In the genomic region with DNA sequence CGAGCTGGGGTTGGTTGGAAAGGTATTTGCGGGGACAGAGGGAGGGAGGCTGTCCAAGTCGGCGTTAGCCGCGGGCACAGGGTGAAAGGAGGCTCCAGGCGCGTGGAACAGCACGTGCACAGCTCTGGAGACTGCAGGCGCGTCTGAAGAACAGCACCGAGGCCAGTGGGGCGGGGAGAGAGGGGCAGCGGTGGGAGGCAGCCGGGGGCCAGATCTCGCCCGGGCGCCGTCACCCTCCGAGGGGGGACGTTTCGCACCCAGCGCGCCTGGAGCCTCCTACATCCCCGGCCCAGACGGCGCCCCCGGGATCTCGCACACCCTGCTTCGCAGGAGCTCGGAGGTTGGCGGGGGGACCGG, we compare ENCODE assay signal across 8 cellular contexts.
A peak's percentile ranks its signal among the peaks of the same experiment; 100 is the strongest.
DNase-seq lines count a peak whose midpoint lies in the region; ATAC-seq, FAIRE-seq and TF ChIP-seq lines count a peak whose summit lies in the region.

No MANE protein-coding gene starts in this region.

- H2BK5ac ChIP-seq in H1 (ENCODE audit: low read depth, low read length): peak overlapping the region; percentile 61; the same call in 1 of the 2 replicates
- no peak overlapping the region for H2BK5ac ChIP-seq in trophoblast cell (ENCODE audit: low read depth, low read length, poor library complexity)

- ATAC-seq in GM19023 (IDR thresholded peaks at IDR 0.05; ENCODE audit: unreplicated experiment): peak; percentile 5

- no peak for TF ChIP-seq CTCF in H1 (IDR thresholded peaks at IDR 0.05; ENCODE audit: control extremely low read depth in 1 of 3, insufficient read depth in 1 of 3, low read depth in 1 of 3, low read length in 3 of 3)
- TF ChIP-seq CTCF in GM10266 (IDR thresholded peaks at IDR 0.05; ENCODE audit: control insufficient read depth, insufficient read depth, low read depth, missing control alignments): no peak

- H3K27ac ChIP-seq in H1 (ENCODE audit: low read depth, low read length) (no peak overlapping the region), trophoblast cell (ENCODE audit: low read depth, low read length) (no peak overlapping the region)

- H2BK120ac ChIP-seq in H1 (replicated peaks; ENCODE audit: low read depth, low read length): no peak overlapping the region
- H2BK120ac ChIP-seq in trophoblast cell (ENCODE audit: insufficient read depth, low read length, poor library complexity): no peak overlapping the region

- H2AK5ac ChIP-seq in H1 (ENCODE audit: low read depth, low read length) (no peak overlapping the region), trophoblast cell (ENCODE audit: low read length) (no peak overlapping the region)

- H4K20me1 ChIP-seq in H1 (replicated peaks in 1 of 2; ENCODE audit: control insufficient read depth in 1 of 2, insufficient read depth in 2 of 2, low read length in 2 of 2): peaks cover 2% of the 10 kb centered on the region in 2 experiments

- H3K36me3 ChIP-seq in H1 (ENCODE audit: control insufficient read depth in 2 of 4, insufficient read depth in 4 of 4, low read length in 3 of 4) (no peaks in the 10 kb centered on the region), trophoblast cell (ENCODE audit: control insufficient read depth in 1 of 2, insufficient read depth in 2 of 2, low read length in 2 of 2) (no peaks in the 10 kb centered on the region)

- H3K18ac ChIP-seq in H1 (ENCODE audit: extremely low read depth, low read length) (no peak overlapping the region), trophoblast cell (ENCODE audit: low read length) (no peak overlapping the region)

- H3K4me3 ChIP-seq in Jurkat, Clone E6-1 (ENCODE audit: low read length): peak overlapping the region; percentile 70
- H3K4me3 ChIP-seq in H1 (ENCODE audit: extremely low read depth in 1 of 4, insufficient read depth in 2 of 4, low read depth in 3 of 4, low read length in 4 of 4) (peak overlapping the region; percentile 55 to 78 (median 56)), trophoblast cell (ENCODE audit: low read depth, low read length) (peak overlapping the region; percentile 63)

- H2BK15ac ChIP-seq in H1 (ENCODE audit: low read length): no peak overlapping the region

- CTCF ChIA-PET in H1 (lab: Charles Lee; ENCODE audit: partially characterized antibody): interaction anchor here (0.7 to 16.9 kb wide), 8 partner anchors 9 to 478 kb away, joined by 3 to 370 read pairs (median 6); a partner anchor contains a TSS

- peak overlapping the region; percentile 94 to 97 for H3K4me2 ChIP-seq in H1 (ENCODE audit: insufficient read depth in 1 of 2, low read depth in 2 of 2, low read length in 2 of 2)
- peak overlapping the region; percentile 73 for H3K4me2 ChIP-seq in trophoblast cell (ENCODE audit: low read length)

- H2AFZ ChIP-seq in H1 (ENCODE audit: low read length) (peak overlapping the region; percentile 11; the same call in 1 of the 2 replicates), trophoblast cell (ENCODE audit: insufficient read depth, low read length, poor library complexity) (no peak overlapping the region)

- WGBS in H1 (ENCODE audit: extremely low coverage in 1 of 2, insufficient coverage in 1 of 2, insufficient read length in 1 of 2, insufficient replicate concordance in 2 of 2, low coverage in 1 of 2, low lambda C conversion rate in 2 of 2, missing lambda C conversion rate in 1 of 2), 2 experiments: 3% methylated on average over 12 of the region's 33 CpGs; no CpG with 5 or more reads in 1 of the 2 experiments
- no CpG with 5 or more reads among the region's 33 CpGs for WGBS in trophoblast cell (ENCODE audit: extremely low coverage, insufficient coverage, insufficient read length)

- H3K4me1 ChIP-seq in H1 (replicated peaks in 1 of 4; ENCODE audit: control insufficient read depth in 3 of 4, insufficient read depth in 4 of 4, low read length in 3 of 4) (peaks cover 2 to 27% (median 16%) of the 10 kb centered on the region in 4 experiments), trophoblast cell (ENCODE audit: control insufficient read depth in 1 of 2, insufficient read depth in 2 of 2, low read length in 2 of 2) (peaks cover 6 to 11% of the 10 kb centered on the region in 2 experiments)

- TF ChIP-seq RAD21 in H1 (IDR thresholded peaks at IDR 0.05 in 1 of 2, conservative IDR thresholded peaks at IDR 0.05 in 1 of 2; ENCODE audit: low read depth in 2 of 2, low read length in 2 of 2): no peak

- H3K23ac ChIP-seq in H1 (ENCODE audit: insufficient read length): no peak overlapping the region
- H3K23ac ChIP-seq in trophoblast cell (ENCODE audit: low read length): no peak overlapping the region

- no peak; a peak in 1 of 3 replicates for TF ChIP-seq POLR2A in H1 (IDR thresholded peaks at IDR 0.05; ENCODE audit: control extremely low read depth in 1 of 2, low read depth in 2 of 2, low read length in 2 of 2)

- peaks cover 14% of the 10 kb centered on the region; the same call in 1 of the 2 replicates for H3K23me2 ChIP-seq in H1 (ENCODE audit: low read depth, low read length)

- no peak overlapping the region for H3K4ac ChIP-seq in H1 (replicated peaks; ENCODE audit: insufficient read length, low read depth, low read length)
- no peak overlapping the region for H3K4ac ChIP-seq in trophoblast cell (ENCODE audit: low read depth, low read length)

- TF ChIP-seq EP300 in H1 (IDR thresholded peaks at IDR 0.05; ENCODE audit: borderline replicate concordance in 1 of 2, low read depth in 2 of 2, low read length in 2 of 2): no peak

- H4K8ac ChIP-seq in H1 (ENCODE audit: extremely low read depth, insufficient read depth, low read length) (no peak overlapping the region), trophoblast cell (ENCODE audit: low read depth, low read length) (no peak overlapping the region)

- H4K12ac ChIP-seq in trophoblast cell (ENCODE audit: low read depth, low read length): no peak overlapping the region

- H2BK20ac ChIP-seq in H1 (ENCODE audit: low read length): no peak overlapping the region

- FAIRE-seq in H1 (lab: Jason Lieb, UNC): no peak

- no peak overlapping the region for H3K56ac ChIP-seq in H1 (replicated peaks; ENCODE audit: insufficient read length, low read depth, low read length)

- H2BK12ac ChIP-seq in H1 (ENCODE audit: low read depth, low read length) (no peak overlapping the region), trophoblast cell (ENCODE audit: low read length) (no peak overlapping the region)

- H3K9me3 ChIP-seq in H1 (ENCODE audit: insufficient read depth in 2 of 2, low read depth in 1 of 2, low read length in 1 of 2): no peaks in the 10 kb centered on the region
- H3K9me3 ChIP-seq in trophoblast cell (ENCODE audit: insufficient read depth, low read depth, low read length): no peaks in the 10 kb centered on the region

- no peak overlapping the region for H4K5ac ChIP-seq in H1 (ENCODE audit: insufficient read length, low read depth, low read length)

- H3K27me3 ChIP-seq in H1 (replicated peaks in 1 of 4; ENCODE audit: control insufficient read depth in 3 of 4, extremely low read depth in 1 of 4, insufficient read depth in 3 of 4, low read length in 3 of 4) (peaks cover 0 to 20% (median 15%) of the 10 kb centered on the region in 4 experiments; a peak in 6 of 7 replicates), trophoblast cell (ENCODE audit: insufficient read depth, low read length) (peaks cover 33% of the 10 kb centered on the region)

- H3K79me2 ChIP-seq in H1 (ENCODE audit: control insufficient read depth in 1 of 2, insufficient read depth in 2 of 2, low read length in 2 of 2) (no peaks in the 10 kb centered on the region), trophoblast cell (ENCODE audit: control insufficient read depth, insufficient read depth, low read length, poor library complexity) (no peaks in the 10 kb centered on the region)

- DNase-seq in Jurkat, Clone E6-1 (ENCODE audit: low read depth, low spot score): no peak
- DNase-seq in H1 (ENCODE audit: low read depth in 1 of 2, low spot score in 2 of 2) (no peak), trophoblast cell (no peak), NOMO-1 treated with dmso at 0.1 percent for 144 hours (lab: John Stamatoyannopoulos, UW; ENCODE audit: unreplicated experiment) (no peak), NCI-H524 (lab: John Stamatoyannopoulos, UW) (no peak), GM10266 (ENCODE audit: extremely low spot score) (no peak), AG08395 (ENCODE audit: low spot score) (no peak)

- H4K91ac ChIP-seq in H1 (replicated peaks; ENCODE audit: insufficient read length, low read length) (no peak overlapping the region), trophoblast cell (ENCODE audit: low read depth, low read length) (no peak overlapping the region)

- H3K9ac ChIP-seq in H1 (replicated peaks in 1 of 4; ENCODE audit: extremely low read depth in 1 of 4, low read depth in 3 of 4, low read length in 3 of 4) (no peak overlapping the region), trophoblast cell (ENCODE audit: low read length) (no peak overlapping the region)

- POLR2A ChIA-PET in H1 (lab: Charles Lee; ENCODE audit: partially characterized antibody): interaction anchor here (0.8 kb wide), 2 partner anchors 78 to 436 kb away, joined by 3 to 5 read pairs; no protein-coding TSS in a partner anchor

- H3K79me1 ChIP-seq in H1 (ENCODE audit: low read depth, low read length) (no peaks in the 10 kb centered on the region), trophoblast cell (ENCODE audit: low read length) (no peaks in the 10 kb centered on the region)

- H3K14ac ChIP-seq in H1 (ENCODE audit: insufficient read length) (no peak overlapping the region), trophoblast cell (ENCODE audit: low read length) (no peak overlapping the region)

TF ChIP-seq in H1, 55 proteins besides CTCF, POLR2A, EP300 and RAD21:
- TF ChIP-seq CHD1 (IDR thresholded peaks at IDR 0.05; ENCODE audit: low read depth, low read length) (no peak), KDM1A (IDR thresholded peaks at IDR 0.05; ENCODE audit: borderline replicate concordance, low read length) (no peak), PHF8 (conservative IDR thresholded peaks at IDR 0.05; ENCODE audit: low read depth, low read length) (0 out of 2 replicates have a peak, but pooled peaks have one; percentile 26), ASH2L (IDR thresholded peaks at IDR 0.05; ENCODE audit: low read length) (peak; percentile 38)
- TF ChIP-seq, protein P1, sequence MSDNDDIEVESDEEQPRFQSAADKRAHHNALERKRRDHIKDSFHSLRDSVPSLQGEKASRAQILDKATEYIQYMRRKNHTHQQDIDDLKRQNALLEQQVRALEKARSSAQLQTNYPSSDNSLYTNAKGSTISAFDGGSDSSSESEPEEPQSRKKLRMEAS (IDR thresholded peaks at IDR 0.05): peak; percentile 51
- TF ChIP-seq, protein P2, sequence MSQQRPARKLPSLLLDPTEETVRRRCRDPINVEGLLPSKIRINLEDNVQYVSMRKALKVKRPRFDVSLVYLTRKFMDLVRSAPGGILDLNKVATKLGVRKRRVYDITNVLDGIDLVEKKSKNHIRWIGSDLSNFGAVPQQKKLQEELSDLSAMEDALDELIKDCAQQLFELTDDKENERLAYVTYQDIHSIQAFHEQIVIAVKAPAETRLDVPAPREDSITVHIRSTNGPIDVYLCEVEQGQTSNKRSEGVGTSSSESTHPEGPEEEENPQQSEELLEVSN (IDR thresholded peaks at IDR 0.05): peak; percentile 73; the same call in 1 of the 2 replicates
